Comparison of ENCODE assay signal across 8 cellular contexts in genomic region chr15:92914103-92914499, GRCh38. TPM values are rescaled to one million over a fixed set of nuclear protein-coding genes. Genes with fewer than 3 reads are reported as not detected.
DNase-seq lines count a peak whose midpoint lies in the region; ATAC-seq and TF ChIP-seq lines count a peak whose summit lies in the region.

No MANE protein-coding gene starts in this region.

- no peak overlapping the region for H2BK5ac ChIP-seq in neuronal stem cell (ENCODE audit: low read length)

- no peak overlapping the region for H2AK5ac ChIP-seq in neuronal stem cell (ENCODE audit: low read depth, low read length)

- H3K4me1 ChIP-seq in CD4-positive, alpha-beta memory T cell (ENCODE audit: insufficient read depth, low read length) = peaks cover 96% of the 10 kb centered on the region
- H3K4me1 ChIP-seq in OCI-LY1 (ENCODE audit: insufficient read depth, low read length, severe bottlenecking) (peaks cover 96% of the 10 kb centered on the region), neuronal stem cell (ENCODE audit: control insufficient read depth in 2 of 2, insufficient read depth in 1 of 2, low read depth in 1 of 2, low read length in 2 of 2) (peaks cover 7 to 12% of the 10 kb centered on the region in 2 donors)

- no peak overlapping the region for H2BK15ac ChIP-seq in neuronal stem cell (ENCODE audit: low read length)

- POLR2A ChIA-PET in CD4-positive, alpha-beta memory T cell (lab: Charles Lee; ENCODE audit: partially characterized antibody) = interaction anchor here (1.0 to 9.5 kb wide), 13 partner anchors 9 to 117 kb away, joined by 3 to 295 read pairs (median 10); partner anchors contain the start of gene CHD2
- POLR2A ChIA-PET in GM10248 (lab: Yijun Ruan, JAX) = interaction anchor here (0.9 to 2.8 kb wide), 2 partner anchors 13 to 32 kb away, joined by 3 to 10 read pairs; no protein-coding TSS in a partner anchor

- no peak for DNase-seq in CD4-positive, alpha-beta memory T cell
- no peak for DNase-seq in dorsolateral prefrontal cortex
- DNase-seq in neuronal stem cell (ENCODE audit: low spot score) = no peak
- no peak for DNase-seq in OCI-M2 (lab: John Stamatoyannopoulos, UW; ENCODE audit: unreplicated experiment)
- no peak for DNase-seq in GM10248 (ENCODE audit: extremely low spot score)
- no peak for DNase-seq in HK-2 (ENCODE audit: unreplicated experiment)

- ATAC-seq in HG03439 (IDR thresholded peaks at IDR 0.05; ENCODE audit: unreplicated experiment) = no peak

- no peaks in the 10 kb centered on the region for H3K9me2 ChIP-seq in OCI-LY1 (ENCODE audit: low read depth, low read length)

- no peak overlapping the region for H2BK120ac ChIP-seq in neuronal stem cell (ENCODE audit: low read depth, low read length)

- H3K4me3 Mint-ChIP-seq in CD4-positive, alpha-beta memory T cell = peak overlapping the region; percentile 85 to 98 (median 90)

- peaks cover 66 to 89% (median 78%) of the 10 kb centered on the region in 4 donors for H3K4me1 Mint-ChIP-seq in CD4-positive, alpha-beta memory T cell

- peak overlapping the region; percentile 98 to 100 (median 100) for H3K27ac Mint-ChIP-seq in CD4-positive, alpha-beta memory T cell

- H2BK12ac ChIP-seq in neuronal stem cell (ENCODE audit: low read length) = no peak overlapping the region

- peak overlapping the region in 1 of 2 donors; percentile 32 for H3K4me3 ChIP-seq in CD4-positive, alpha-beta memory T cell (ENCODE audit: low read length in 2 of 2)
- H3K4me3 ChIP-seq in OCI-LY1 (ENCODE audit: low read depth, low read length, poor library complexity, severe bottlenecking) (peak overlapping the region; percentile 18), dorsolateral prefrontal cortex (peak overlapping the region in 3 of 59 donors; percentile 10 to 12 (median 10)), neuronal stem cell (ENCODE audit: low read length in 2 of 2) (no peak overlapping the region)

- no peaks in the 10 kb centered on the region for H4K20me1 ChIP-seq in OCI-LY1 (ENCODE audit: insufficient read depth, low read length)

- WGBS in neuronal stem cell (ENCODE audit: extremely low coverage in 2 of 2, insufficient read length in 2 of 2, insufficient replicate concordance in 1 of 2), 2 donors = no CpG with 5 or more reads among the region's 1 CpG

- no peak overlapping the region for H3K23ac ChIP-seq in neuronal stem cell (ENCODE audit: low read depth, low read length, poor library complexity)

- TF ChIP-seq CTCF in OCI-LY1 (IDR thresholded peaks at IDR 0.05; ENCODE audit: low read length) (no peak), dorsolateral prefrontal cortex (IDR thresholded peaks at IDR 0.05 in 54 of 56, conservative IDR thresholded peaks at IDR 0.05 in 2 of 56; ENCODE audit: low read depth in 1 of 56, partially characterized antibody in 56 of 56) (no peak), GM10248 (IDR thresholded peaks at IDR 0.05; ENCODE audit: control extremely low read depth, extremely low read depth, low read depth, missing control alignments) (no peak)

- intact Hi-C loops in CD4-positive, alpha-beta memory T cell (cut with micrococcal nuclease) = loop anchor here (1.0 to 2.0 kb wide), 2 partner anchors 8 to 13 kb away; partner anchors contain the start of gene CHD2
- intact Hi-C loops in dorsolateral prefrontal cortex (cut with DNase I) = no loop called here

- H3K4me2 ChIP-seq in OCI-LY1 (ENCODE audit: low read length) (peak overlapping the region; percentile 55), neuronal stem cell (ENCODE audit: insufficient read depth, low read length, poor library complexity, severe bottlenecking) (no peak overlapping the region)

- no peak overlapping the region for H4K91ac ChIP-seq in neuronal stem cell (ENCODE audit: low read depth, low read length, poor library complexity)

- no peak overlapping the region for H3K4ac ChIP-seq in neuronal stem cell (ENCODE audit: low read length)

- peaks cover 7% of the 10 kb centered on the region for H3K36me3 ChIP-seq in CD4-positive, alpha-beta memory T cell (ENCODE audit: insufficient read depth, low read length)
- H3K36me3 ChIP-seq in OCI-LY1 (ENCODE audit: insufficient read depth, low read length) (peaks cover 59% of the 10 kb centered on the region), neuronal stem cell (replicated peaks in 1 of 2; ENCODE audit: control insufficient read depth in 2 of 2, insufficient read depth in 2 of 2, low read length in 2 of 2) (peaks cover 8 to 92% of the 10 kb centered on the region in 2 donors)

- H3K27me3 ChIP-seq in CD4-positive, alpha-beta memory T cell (ENCODE audit: insufficient read depth, low read length) = no peaks in the 10 kb centered on the region
- no peaks in the 10 kb centered on the region for H3K27me3 ChIP-seq in OCI-LY1 (ENCODE audit: insufficient read depth, low read length)
- no peaks in the 10 kb centered on the region for H3K27me3 ChIP-seq in dorsolateral prefrontal cortex
- H3K27me3 ChIP-seq in neuronal stem cell (ENCODE audit: control insufficient read depth in 3 of 3, insufficient read depth in 3 of 3, low read depth in 1 of 3, low read length in 3 of 3) = no peaks in the 10 kb centered on the region

- H3K14ac ChIP-seq in neuronal stem cell (ENCODE audit: low read length) = no peak overlapping the region

- H3K79me1 ChIP-seq in neuronal stem cell (ENCODE audit: low read depth, low read length) = peaks cover 3% of the 10 kb centered on the region

- H3K36me3 Mint-ChIP-seq in CD4-positive, alpha-beta memory T cell = peaks cover 28 to 57% of the 10 kb centered on the region in 2 donors

- H2AFZ ChIP-seq in OCI-LY1 (ENCODE audit: low read length) (no peak overlapping the region), neuronal stem cell (ENCODE audit: low read length) (no peak overlapping the region)

- H3K9ac ChIP-seq in OCI-LY1 (ENCODE audit: low read length) (peak overlapping the region; percentile 27; the same call in 1 of the 2 replicates), neuronal stem cell (ENCODE audit: low read depth, low read length, poor library complexity) (no peak overlapping the region)

- H3K9me3 ChIP-seq in CD4-positive, alpha-beta memory T cell (ENCODE audit: control insufficient read depth in 1 of 2, low read length in 2 of 2) = no peaks in the 10 kb centered on the region
- H3K9me3 ChIP-seq in OCI-LY1 (ENCODE audit: low read length) = no peaks in the 10 kb centered on the region
- peaks cover 0 to 14% of the 10 kb centered on the region in 2 donors for H3K9me3 ChIP-seq in neuronal stem cell (replicated peaks in 1 of 2; ENCODE audit: control insufficient read depth in 2 of 2, insufficient read depth in 1 of 2, low read depth in 1 of 2, low read length in 2 of 2)

- peak overlapping the region; percentile 82 for H3K27ac ChIP-seq in CD4-positive, alpha-beta memory T cell (ENCODE audit: low read depth, low read length)
- peak overlapping the region; percentile 97 for H3K27ac ChIP-seq in OCI-LY1 (ENCODE audit: low read depth, low read length, poor library complexity, severe bottlenecking)
- peak overlapping the region in 56 of 59 donors; percentile 8 to 100 (median 77) for H3K27ac ChIP-seq in dorsolateral prefrontal cortex
- H3K27ac ChIP-seq in neuronal stem cell (replicated peaks; ENCODE audit: low read length) = peak overlapping the region; percentile 63

- no peak overlapping the region for H3K18ac ChIP-seq in neuronal stem cell (ENCODE audit: low read length)

- H3K27me3 Mint-ChIP-seq in CD4-positive, alpha-beta memory T cell = no peaks in the 10 kb centered on the region

- no peak overlapping the region for H4K8ac ChIP-seq in neuronal stem cell (ENCODE audit: low read depth, low read length)

- no peaks in the 10 kb centered on the region for H3K9me3 Mint-ChIP-seq in CD4-positive, alpha-beta memory T cell

- peaks cover 85% of the 10 kb centered on the region for H3K79me2 ChIP-seq in OCI-LY1 (ENCODE audit: insufficient read depth, low read length)

- H3F3A ChIP-seq in OCI-LY1 (ENCODE audit: insufficient read depth, low read length) = peaks cover 12% of the 10 kb centered on the region

- CTCF ChIA-PET in CD4-positive, alpha-beta memory T cell (lab: Charles Lee; ENCODE audit: partially characterized antibody) = interaction anchor here (1.0 to 11.3 kb wide), 9 partner anchors 8 to 121 kb away, joined by 3 to 205 read pairs (median 3); partner anchors contain the start of gene CHD2
- CTCF ChIA-PET in GM10248 (lab: Yijun Ruan, JAX) = interaction anchor here (1.2 to 9.2 kb wide), 10 partner anchors 9 to 122 kb away, joined by 3 to 106 read pairs (median 4); no protein-coding TSS in a partner anchor

RNA-seq across cellular contexts. Expression of gene CHD2, which starts 14.0 kb away (rescaled TPM):
- 100 to 1,000 TPM; 340 to 351 TPM for total RNA-seq in CD4-positive, alpha-beta memory T cell
- polyA plus RNA-seq in CD4-positive, alpha-beta memory T cell = 100 to 1,000 TPM in 1 of 2 donors, 10 to 100 TPM in 1; 28.4 to 108 TPM
- 100 to 1,000 TPM; 120 to 227 (median 167) TPM for total RNA-seq in dorsolateral prefrontal cortex
- 63.3 TPM for polyA plus RNA-seq in neuronal stem cell (2013, experiment 1 of 2)
- 62.8 TPM for polyA plus RNA-seq in neuronal stem cell (2013, experiment 2 of 2)
